ENCODE assay signal across 16 cellular contexts in the genomic region with DNA sequence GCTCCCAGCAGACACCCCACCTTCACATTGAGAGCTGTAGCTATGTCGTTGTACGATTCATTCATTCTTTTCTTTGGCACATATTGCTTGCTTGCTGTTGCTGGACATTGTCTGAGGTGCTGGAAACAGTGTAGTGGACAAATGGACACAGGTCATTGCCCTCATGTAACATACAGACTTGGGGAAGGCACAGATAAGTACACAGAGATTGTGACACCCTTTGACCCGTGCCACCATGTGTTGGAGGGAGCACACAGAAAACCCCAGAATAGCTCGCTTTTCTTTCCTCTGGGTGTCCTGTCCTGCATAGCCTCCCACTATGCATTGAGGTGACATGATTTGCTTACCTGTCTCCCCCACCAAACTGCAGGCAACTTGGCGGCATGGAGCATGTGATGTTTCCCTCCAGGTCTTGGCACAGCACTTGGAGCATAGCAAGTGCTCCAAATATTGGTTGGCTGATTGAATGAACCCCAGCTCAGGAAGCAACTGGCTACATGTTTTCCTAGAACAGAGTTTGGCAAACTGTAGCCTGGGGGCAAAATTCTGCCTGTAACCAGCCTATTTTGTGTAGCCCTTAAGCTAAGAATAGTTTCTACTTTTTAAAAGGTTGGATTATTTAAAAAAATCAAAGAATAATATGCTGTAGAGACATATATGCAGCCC.
"Had no signal": no experiment of that assay in that cellular context is flagged by ENCODE, and none has a peak within 500 bp of the region (broad histone marks: within the 10 kb centered on the region; RNA-seq: fewer than 3 reads in every experiment).

No MANE protein-coding gene starts in this region.

- H3K4me1 ChIP-seq: uterus had no signal

- H3K36me3 ChIP-seq: heart right ventricle, left ventricle myocardium inferior, thoracic aorta, uterus had no signal

- H3K9me3 ChIP-seq: heart right ventricle, left ventricle myocardium inferior, thoracic aorta, uterus had no signal

- H3K27me3 ChIP-seq: uterus had no signal

- DNase-seq: activated CD4-positive, alpha-beta T cell treated with anti-CD3 and anti-CD28 coated beads for 1 hour; activated CD4-positive, alpha-beta T cell treated with anti-CD3 and anti-CD28 coated beads, Interleukin-2, amount 50 U/mL, for 48 hours; activated CD8-positive, alpha-beta memory T cell treated with anti-CD3 and anti-CD28 coated beads, Interleukin-2, amount 10 ng/mL, durations not matched to agents 7 days and 5 days; activated naive CD8-positive, alpha-beta T cell treated with anti-CD3 and anti-CD28 coated beads, Interleukin-2, amount 10 ng/mL, durations not matched to agents 7 days and 5 days; activated T-cell treated with anti-CD3 and anti-CD28 coated beads, Interleukin-2, amount 50 U/mL, for 24 hours; anterior cingulate cortex; heart right ventricle; left ventricle myocardium inferior; stimulated activated CD4-positive, alpha-beta T cell treated with anti-CD3 and anti-CD28 coated beads, Interleukin-4, amount 100 ng/mL, for 4 hours; stimulated activated naive CD8-positive, alpha-beta T cell treated with anti-CD3 and anti-CD28 coated beads, Interleukin-15, amount 100 ng/mL, for 72 hours; T-helper 2 cell; uterus had no signal

- FAIRE-seq: colon, frontal cortex, islet of Langerhans had no signal

- H3K4me3 ChIP-seq: heart right ventricle, left ventricle myocardium inferior, thoracic aorta, uterus had no signal

- H3K4me1 Mint-ChIP-seq: activated CD8-positive, alpha-beta memory T cell treated with anti-CD3 and anti-CD28 coated beads, Interleukin-2, amount 10 ng/mL, durations not matched to agents 7 days and 5 days; activated naive CD8-positive, alpha-beta T cell treated with anti-CD3 and anti-CD28 coated beads, Interleukin-2, amount 10 ng/mL, durations not matched to agents 7 days and 5 days; stimulated activated naive CD8-positive, alpha-beta T cell treated with anti-CD3 and anti-CD28 coated beads, Interleukin-15, amount 100 ng/mL, for 72 hours had no signal

- H3K27ac Mint-ChIP-seq: activated CD8-positive, alpha-beta memory T cell treated with anti-CD3 and anti-CD28 coated beads, Interleukin-2, amount 10 ng/mL, durations not matched to agents 7 days and 5 days; activated naive CD8-positive, alpha-beta T cell treated with anti-CD3 and anti-CD28 coated beads, Interleukin-2, amount 10 ng/mL, durations not matched to agents 7 days and 5 days; activated T-cell treated with anti-CD3 and anti-CD28 coated beads, Interleukin-2, amount 50 U/mL, for 24 hours; stimulated activated naive CD8-positive, alpha-beta T cell treated with anti-CD3 and anti-CD28 coated beads, Interleukin-15, amount 100 ng/mL, for 72 hours had no signal

- H3K36me3 Mint-ChIP-seq: activated CD8-positive, alpha-beta memory T cell treated with anti-CD3 and anti-CD28 coated beads, Interleukin-2, amount 10 ng/mL, durations not matched to agents 7 days and 5 days; activated naive CD8-positive, alpha-beta T cell treated with anti-CD3 and anti-CD28 coated beads, Interleukin-2, amount 10 ng/mL, durations not matched to agents 7 days and 5 days had no signal

- ATAC-seq: heart right ventricle had no signal

- H3K4me3 Mint-ChIP-seq: activated CD8-positive, alpha-beta memory T cell treated with anti-CD3 and anti-CD28 coated beads, Interleukin-2, amount 10 ng/mL, durations not matched to agents 7 days and 5 days; activated naive CD8-positive, alpha-beta T cell treated with anti-CD3 and anti-CD28 coated beads, Interleukin-2, amount 10 ng/mL, durations not matched to agents 7 days and 5 days; activated T-cell treated with anti-CD3 and anti-CD28 coated beads, Interleukin-2, amount 50 U/mL, for 24 hours; stimulated activated naive CD8-positive, alpha-beta T cell treated with anti-CD3 and anti-CD28 coated beads, Interleukin-15, amount 100 ng/mL, for 72 hours had no signal

- H3K9me3 Mint-ChIP-seq: activated naive CD8-positive, alpha-beta T cell treated with anti-CD3 and anti-CD28 coated beads, Interleukin-2, amount 10 ng/mL, durations not matched to agents 7 days and 5 days; activated T-cell treated with anti-CD3 and anti-CD28 coated beads, Interleukin-2, amount 50 U/mL, for 24 hours; stimulated activated naive CD8-positive, alpha-beta T cell treated with anti-CD3 and anti-CD28 coated beads, Interleukin-15, amount 100 ng/mL, for 72 hours had no signal
